In genomic region chr2:43226558-43226954, GRCh38 we compare ENCODE assay signal across 8 cellular contexts. TPM values are rescaled to one million over a fixed set of nuclear protein-coding genes. Genes with fewer than 3 reads are reported as not detected.
DNase-seq lines count a peak whose midpoint lies in the region; ATAC-seq and TF ChIP-seq lines count a peak whose summit lies in the region.

ZFP36L2 (minus strand) TSS chr2:43226606; CDS start chr2:43226315, 291 bp downstream.

- no peaks in the 10 kb centered on the region for H3K9me3 ChIP-seq in BE2C

- DNase-seq in BE2C (peak; percentile 97), GM19240 (ENCODE audit: insufficient read length, low spot score) (peak; percentile 88), NCI-H524 treated with DMSO at 0.1 percent for 48 hours (lab: John Stamatoyannopoulos, UW) (peak; percentile 45), choroid plexus epithelial cell (ENCODE audit: low read depth) (peak; percentile 97)
- peak; percentile 93 to 96 for DNase-seq in activated CD4-positive, alpha-beta T cell treated with anti-CD3 and anti-CD28 coated beads for 4 hours
- DNase-seq in stimulated activated CD4-positive, alpha-beta T cell treated with anti-CD3 and anti-CD28 coated beads, Interleukin-2, amount 100 ng/mL, for 24 hours: peak; percentile 93 to 95

- peak within 1 kb of the TSS; percentile 99 for H3K27ac ChIP-seq in layer of hippocampus (ENCODE audit: low read depth, low read length)

- peaks cover 7% of the 10 kb centered on the region for H3K4me1 ChIP-seq in BE2C

- peaks cover 23% of the 10 kb centered on the region for H3K36me3 ChIP-seq in BE2C

- TF ChIP-seq CTCF in BE2C (IDR thresholded peaks at IDR 0.05; ENCODE audit: low read depth, low read length): no peak
- TF ChIP-seq CTCF in choroid plexus epithelial cell (conservative IDR thresholded peaks at IDR 0.05; ENCODE audit: low read depth, low read length): no peak

- ATAC-seq in HG03442 (IDR thresholded peaks at IDR 0.05; ENCODE audit: unreplicated experiment): peak; percentile 51

- H3K27me3 ChIP-seq in BE2C: no peaks in the 10 kb centered on the region
- no peaks in the 10 kb centered on the region for H3K27me3 ChIP-seq in layer of hippocampus (ENCODE audit: control insufficient read depth, insufficient read depth, low read length)

- H3K4me3 ChIP-seq in BE2C (ENCODE audit: low read depth, low read length) (peak within 1 kb of the TSS; percentile 83), choroid plexus epithelial cell (ENCODE audit: low read depth, low read length) (peak within 1 kb of the TSS; percentile 82)

RNA-seq across cellular contexts. Expression of gene ZFP36L2, which starts in this region (rescaled TPM):
- polyA plus RNA-seq in BE2C (2012; ENCODE audit: insufficient read depth, insufficient read length, low read depth): 17.9 TPM

Comparison
In these comparisons a context has a peak if more than half of its experiments do, and no peak if none do; other contexts are left out.
1. Peak in every context shown above with its lines: DNase-seq, ATAC-seq, H3K4me3 ChIP-seq and H3K27ac ChIP-seq.
2. DNase-seq: peak in every context shown above with its lines; median percentile 97 in BE2C; 97 in choroid plexus epithelial cell; 94 in activated CD4-positive, alpha-beta T cell treated with anti-CD3 and anti-CD28 coated beads for 4 hours; 94 in stimulated activated CD4-positive, alpha-beta T cell treated with anti-CD3 and anti-CD28 coated beads, Interleukin-2, amount 100 ng/mL, for 24 hours; 88 in GM19240; 45 in NCI-H524 treated with DMSO at 0.1 percent for 48 hours.